8 cellular contexts compared by ENCODE assay signal in the genomic region with DNA sequence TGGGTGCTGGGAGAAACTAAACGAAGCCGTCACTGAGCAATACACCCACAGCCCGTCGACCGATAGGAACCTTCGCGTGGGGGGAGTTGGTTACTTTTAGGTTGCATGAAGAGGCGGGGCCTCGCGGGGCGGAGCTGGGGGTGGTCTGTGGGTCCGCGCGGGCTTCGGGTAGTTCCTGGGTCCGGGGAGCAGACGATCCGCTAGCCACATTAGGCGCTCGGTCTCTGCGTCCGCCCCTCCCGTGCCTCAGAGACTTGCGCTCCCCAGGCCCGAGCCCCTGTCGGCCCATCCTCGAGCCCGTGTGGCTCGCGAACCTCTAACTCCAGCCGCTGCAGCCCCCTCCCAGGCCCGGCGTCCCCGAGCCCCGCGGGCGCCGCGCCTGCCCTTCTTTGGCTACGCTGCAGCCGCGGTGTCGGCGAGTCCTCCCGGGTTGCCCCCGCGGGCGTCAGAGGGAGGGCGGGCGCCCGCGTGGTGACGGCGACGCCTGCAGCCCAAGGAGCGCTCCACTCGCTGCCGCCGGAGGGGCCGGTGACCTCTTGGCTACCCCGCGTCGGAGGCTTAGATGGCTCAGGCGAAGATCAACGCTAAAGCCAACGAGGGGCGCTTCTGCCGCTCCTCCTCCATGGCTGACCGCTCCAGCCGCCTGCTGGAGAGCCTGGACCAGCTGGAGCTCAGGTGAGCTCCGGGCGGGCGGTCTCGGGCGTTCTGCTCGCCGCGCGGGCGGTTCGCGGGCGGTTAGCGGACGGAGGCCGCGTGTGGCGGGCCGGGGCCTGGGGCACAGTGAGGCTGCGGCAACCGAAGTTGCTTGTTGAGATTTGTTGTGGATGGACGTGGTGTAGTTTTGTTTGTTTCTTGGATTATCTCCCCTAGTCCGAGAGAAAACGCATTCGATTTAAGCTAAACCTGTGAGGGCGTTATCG. TPM values are rescaled to one million over a fixed set of nuclear protein-coding genes. Genes with fewer than 3 reads are reported as not detected.
DNase-seq lines count a peak whose midpoint lies in the region; ATAC-seq and TF ChIP-seq lines count a peak whose summit lies in the region.

A gene (plus strand): TSS at position 191 of the 920 bp plus-strand sequence. CDS start 372 bp downstream, at position 563.

- peak; percentile 93 for ATAC-seq in GM19324 (IDR thresholded peaks at IDR 0.05; ENCODE audit: low FRiP score, unreplicated experiment)
- peak; percentile 89 for ATAC-seq in HG03460 (IDR thresholded peaks at IDR 0.05; ENCODE audit: unreplicated experiment)

- intact Hi-C loops in CD14-positive monocyte (cut with micrococcal nuclease), result no loop called here
- intact Hi-C loops in dorsolateral prefrontal cortex (cut with DNase I), result loop anchor here (2.0 to 10.0 kb wide), 5 partner anchors 48 to 142 kb away; a partner anchor contains a TSS
- intact Hi-C loops in lower leg skin (cut with DNase I; ENCODE audit: low total_unique reads), result no loop called here

- no peaks in the 10 kb centered on the region for H3K27me3 ChIP-seq in dorsolateral prefrontal cortex

- H3K4me3 ChIP-seq in dorsolateral prefrontal cortex (peak within 1 kb of the TSS; percentile 61 to 93 (median 81)), lower leg skin (ENCODE audit: low read depth, poor library complexity, severe bottlenecking) (peak within 1 kb of the TSS; percentile 54)

- TF ChIP-seq CTCF in CD14-positive monocyte (IDR thresholded peaks at IDR 0.05) (no peak), dorsolateral prefrontal cortex (IDR thresholded peaks at IDR 0.05 in 54 of 56, conservative IDR thresholded peaks at IDR 0.05 in 2 of 56; ENCODE audit: low read depth in 1 of 56, partially characterized antibody in 56 of 56) (peak in 36 of 56 donors; percentile 4 to 58 (median 30)), lower leg skin (IDR thresholded peaks at IDR 0.05) (no peak)

- peaks cover 5 to 9% of the 10 kb centered on the region in 2 donors for H3K36me3 Mint-ChIP-seq in CD14-positive monocyte

- peaks cover 20% of the 10 kb centered on the region for H3K4me1 Mint-ChIP-seq in CD14-positive monocyte

- H3K27ac ChIP-seq in dorsolateral prefrontal cortex, result peak within 1 kb of the TSS in 58 of 59 donors; percentile 36 to 94 (median 84)

- H3K9me3 Mint-ChIP-seq in CD14-positive monocyte, result peaks cover 0 to 1% (median 0%) of the 10 kb centered on the region in 7 donors

- peaks cover 6 to 10% (median 7%) of the 10 kb centered on the region in 3 donors for H3K27me3 Mint-ChIP-seq in CD14-positive monocyte (ENCODE audit: low read depth in 3 of 3)

- peak within 1 kb of the TSS; percentile 88 to 96 for H3K4me3 Mint-ChIP-seq in CD14-positive monocyte

- H3K27ac Mint-ChIP-seq in CD14-positive monocyte, result peak within 1 kb of the TSS in 6 of 7 donors; percentile 34 to 80 (median 64)

- peak; percentile 74 for DNase-seq in CD14-positive monocyte (ENCODE audit: low spot score)
- peak; percentile 81 for DNase-seq in NCI-H774 (lab: John Stamatoyannopoulos, UW)
- peak; percentile 93 to 96 for DNase-seq in activated CD4-positive, alpha-beta T cell treated with anti-CD3 and anti-CD28 coated beads, Interleukin-2, amount 50 U/mL, for 48 hours
- peak; percentile 55 to 86 (median 80) for DNase-seq in dorsolateral prefrontal cortex
- peak; percentile 81 to 97 for DNase-seq in lower leg skin (ENCODE audit: low spot score in 2 of 2)
- peak; percentile 87 to 89 for DNase-seq in stimulated activated CD4-positive, alpha-beta T cell treated with anti-CD3 and anti-CD28 coated beads, Interleukin-4, amount 100 ng/mL, for 4 hours

- TF ChIP-seq POLR2A in lower leg skin (IDR thresholded peaks at IDR 0.05), result peak in 1 of 2 donors; percentile 22

- 1% methylated on average over 65 to 74 of the region's 97 CpGs for WGBS in lower leg skin, 2 donors

RNA-seq across cellular contexts. Expression of the gene that starts here (rescaled TPM):
- polyA plus RNA-seq in CD14-positive monocyte, result under 1 TPM; 0.09 to 0.20 TPM
- total RNA-seq in dorsolateral prefrontal cortex, result 10 to 100 TPM in 2 of 120 experiments, 1 to 10 TPM in 118; 1.7 to 10.3 (median 4.0) TPM
- 1 to 10 TPM in 2 of 4 donors, under 1 TPM in 2; 0.49 to 1.2 (median 1.0) TPM for total RNA-seq in lower leg skin

Comparison
In these comparisons a context has a peak if more than half of its experiments do, and no peak if none do; other contexts are left out.
1. Peak in every context shown above with its lines: DNase-seq, ATAC-seq, H3K4me3 ChIP-seq and H3K27ac ChIP-seq.
2. Peak in DNase-seq in CD14-positive monocyte; RNA of the gene not detected or under 1 TPM.
3. CTCF ChIP-seq: peak in dorsolateral prefrontal cortex (36 of 56); none in CD14-positive monocyte (single experiment) and lower leg skin (0 of 3).
4. intact Hi-C loops: an anchor here in dorsolateral prefrontal cortex (2.0 to 10.0 kb wide); none called in CD14-positive monocyte and lower leg skin.